Comparison of ENCODE assay signal across 12 cellular contexts in genomic region chr2:207252979-207253640, GRCh38.
DNase-seq lines count a peak whose midpoint lies in the region; ATAC-seq and TF ChIP-seq lines count a peak whose summit lies in the region.
"Had no signal": no experiment of that assay in that cellular context is flagged by ENCODE, and none has a peak within 500 bp of the region (broad histone marks: within the 10 kb centered on the region; RNA-seq: fewer than 3 reads in every experiment).

No MANE protein-coding gene starts in this region.

- no peaks in the 10 kb centered on the region for H3K36me3 ChIP-seq in esophagus muscularis mucosa
- H3K36me3 ChIP-seq: suprapubic skin had no signal

- H3K27ac Mint-ChIP-seq in osteocyte (ENCODE audit: unreplicated experiment), result peak overlapping the region; percentile 86
- no peak overlapping the region for H3K27ac Mint-ChIP-seq in T-cell

- CTCF ChIA-PET in T-cell (lab: Charles Lee), result no interaction called here

- WGBS in esophagus muscularis mucosa, result 91% methylated on average over 4 of the region's 4 CpGs

- H3K4me1 Mint-ChIP-seq in osteocyte (ENCODE audit: unreplicated experiment) (peaks cover 73% of the 10 kb centered on the region), T-cell (peaks cover 3 to 6% (median 5%) of the 10 kb centered on the region in 3 donors)

- H3K9me3 Mint-ChIP-seq in osteocyte (ENCODE audit: unreplicated experiment) (no peaks in the 10 kb centered on the region), T-cell (no peaks in the 10 kb centered on the region)

- no peak for TF ChIP-seq CTCF in osteocyte (IDR thresholded peaks at IDR 0.05)
- TF ChIP-seq CTCF in esophagus muscularis mucosa (IDR thresholded peaks at IDR 0.05), result no peak

- DNase-seq in NCI-H2196 (lab: John Stamatoyannopoulos, UW; ENCODE audit: unreplicated experiment), result peak; percentile 24
- no peak for DNase-seq in NCI-H2196 treated with DMSO at 0.1 percent for 48 hours (lab: John Stamatoyannopoulos, UW; ENCODE audit: unreplicated experiment)
- DNase-seq in NCI-H2171 (lab: John Stamatoyannopoulos, UW), result peak; percentile 86
- DNase-seq in cerebellar cortex (ENCODE audit: low spot score), result peak; percentile 59
- DNase-seq in osteocyte (ENCODE audit: extremely low spot score, unreplicated experiment), result no peak
- DNase-seq in esophagus muscularis mucosa (ENCODE audit: extremely low spot score), result no peak
- DNase-seq in T-cell, result no peak
- DNase-seq: activated CD8-positive, alpha-beta memory T cell treated with anti-CD3 and anti-CD28 coated beads for 24 hours; NCI-H187; stimulated activated CD4-positive, alpha-beta T cell treated with anti-CD3 and anti-CD28 coated beads, Interleukin-2, amount 100 ng/mL, for 48 hours had no signal

- no peak overlapping the region for H3K4me3 ChIP-seq in esophagus muscularis mucosa
- H3K4me3 ChIP-seq: suprapubic skin had no signal

- no peak for TF ChIP-seq EP300 in esophagus muscularis mucosa (IDR thresholded peaks at IDR 0.05)

- H3K9me3 ChIP-seq in esophagus muscularis mucosa, result no peaks in the 10 kb centered on the region
- H3K9me3 ChIP-seq: suprapubic skin had no signal

- TF ChIP-seq POLR2A in esophagus muscularis mucosa (IDR thresholded peaks at IDR 0.05; ENCODE audit: low read depth), result no peak

- H3K27me3 Mint-ChIP-seq in osteocyte (ENCODE audit: unreplicated experiment) (no peaks in the 10 kb centered on the region), T-cell (no peaks in the 10 kb centered on the region)

- no peak overlapping the region for H3K27ac ChIP-seq in esophagus muscularis mucosa (replicated peaks in 1 of 4)
- H3K27ac ChIP-seq: suprapubic skin had no signal

- intact Hi-C loops in esophagus muscularis mucosa (cut with DNase I), result no loop called here

- no peaks in the 10 kb centered on the region for H3K27me3 ChIP-seq in esophagus muscularis mucosa
- H3K27me3 ChIP-seq: suprapubic skin had no signal

- POLR2A ChIA-PET in T-cell (lab: Charles Lee), result no interaction called here

- ATAC-seq in T-cell (replicated peaks in 1 of 4), result no peak
- no peak for ATAC-seq in GM18511 (IDR thresholded peaks at IDR 0.05; ENCODE audit: unreplicated experiment)

- H3K4me3 Mint-ChIP-seq in osteocyte (ENCODE audit: unreplicated experiment) (no peak overlapping the region), T-cell (no peak overlapping the region)

- H3K36me3 Mint-ChIP-seq in osteocyte (ENCODE audit: unreplicated experiment) (no peaks in the 10 kb centered on the region), T-cell (no peaks in the 10 kb centered on the region)

- peaks cover 21 to 48% (median 46%) of the 10 kb centered on the region in 4 donors for H3K4me1 ChIP-seq in esophagus muscularis mucosa

Comparison
In these comparisons a context has a peak if more than half of its experiments do, and no peak if none do; other contexts are left out.
1. DNase-seq: peak in NCI-H2196 (single experiment), NCI-H2171 (single experiment) and cerebellar cortex (single experiment); none in NCI-H2196 treated with DMSO at 0.1 percent for 48 hours (single experiment), osteocyte (single experiment), esophagus muscularis mucosa (single experiment) and T-cell (0 of 34).